Comparison of ENCODE assay signal across 1 cellular context in genomic region chrX:1419545-1420355, GRCh38.
A peak's percentile ranks its signal among the peaks of the same experiment; 100 is the strongest.
TF ChIP-seq lines count a peak whose summit lies in the region.

No MANE protein-coding gene starts in this region.

TF ChIP-seq in WTC11, 78 proteins besides CTCF, POLR2A, EP300 and RAD21 (continued from another document):
- 0 out of 2 replicates have a peak, but pooled peaks have one; percentile 7 for TF ChIP-seq ZNF671 (CRISPR knock-in tag; IDR thresholded peaks at IDR 0.05)
- TF ChIP-seq GRHL2 (CRISPR knock-in tag; IDR thresholded peaks at IDR 0.05; ENCODE audit: insufficient replicate concordance, severe bottlenecking) = no peak
- TF ChIP-seq ZBTB21 (CRISPR knock-in tag; IDR thresholded peaks at IDR 0.05; ENCODE audit: borderline replicate concordance) = no peak
